In the genomic region with DNA sequence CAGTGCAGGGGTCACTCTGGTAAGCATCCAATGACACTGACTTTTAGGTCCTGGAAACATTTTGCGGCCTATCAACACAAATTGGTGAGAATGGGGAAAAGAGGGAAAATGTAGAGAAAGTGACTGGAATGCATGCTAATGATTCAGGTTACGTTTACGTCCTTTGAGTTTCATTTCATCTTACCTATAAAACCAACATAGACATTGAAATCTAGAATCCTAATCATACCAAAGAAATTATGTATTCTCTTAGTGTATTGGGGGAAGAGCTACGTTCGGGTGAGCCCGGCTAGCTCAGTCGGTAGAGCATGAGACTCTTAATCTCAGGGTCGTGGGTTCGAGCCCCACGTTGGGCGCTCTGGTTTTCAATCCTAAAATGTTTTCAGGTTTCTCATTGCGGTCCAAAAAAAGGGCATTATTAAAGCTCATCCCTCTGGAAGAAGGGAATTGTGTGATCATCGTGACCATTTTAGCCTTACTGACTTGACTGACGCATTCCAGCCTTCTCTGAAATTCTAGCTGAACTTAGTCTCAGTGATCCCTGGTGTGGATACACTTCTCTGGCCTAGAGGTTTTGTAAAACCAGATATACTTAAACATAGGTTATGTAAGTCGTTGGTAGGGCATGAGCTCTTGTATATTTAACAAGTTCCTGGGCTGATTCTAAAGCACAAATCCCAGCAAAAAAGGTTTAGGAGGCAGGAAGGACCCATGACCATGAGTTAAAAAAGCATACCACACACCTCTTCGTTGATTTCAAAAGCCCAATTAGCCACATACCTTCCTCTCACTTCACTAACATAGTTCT, we compare ENCODE assay signal across 1 cellular context.
TF ChIP-seq lines count a peak whose summit lies in the region.

No MANE protein-coding gene starts in this region.

TF ChIP-seq in IMR-90, 13 proteins besides CTCF, POLR2A, EP300 and RAD21:
- TF ChIP-seq FOS (IDR thresholded peaks at IDR 0.05; ENCODE audit: low read depth, low read length) = peak; percentile 81
- no peak for TF ChIP-seq BHLHE40 (IDR thresholded peaks at IDR 0.05; ENCODE audit: low read depth, low read length)
- TF ChIP-seq RCOR1 (IDR thresholded peaks at IDR 0.05; ENCODE audit: insufficient replicate concordance, low read length) = peak; percentile 17
- no peak for TF ChIP-seq CHD1 (IDR thresholded peaks at IDR 0.05; ENCODE audit: low read depth, low read length)
- TF ChIP-seq CEBPB (IDR thresholded peaks at IDR 0.05; ENCODE audit: low read depth, low read length) = 0 out of 2 replicates have a peak, but pooled peaks have one; percentile 6
- peak; percentile 36; the same call in 1 of the 2 replicates for TF ChIP-seq NFE2L2 (IDR thresholded peaks at IDR 0.05; ENCODE audit: low read depth, low read length)
